Comparison of ENCODE assay signal across 9 cellular contexts in genomic region chr1:26922901-26923300, GRCh38. TPM values are rescaled to one million over a fixed set of nuclear protein-coding genes. Genes with fewer than 3 reads are reported as not detected.
DNase-seq lines count a peak whose midpoint lies in the region; ATAC-seq and TF ChIP-seq lines count a peak whose summit lies in the region.
"Had no signal": no experiment of that assay in that cellular context is flagged by ENCODE, and none has a peak within 500 bp of the region (broad histone marks: within the 10 kb centered on the region; RNA-seq: fewer than 3 reads in every experiment).

No MANE protein-coding gene starts in this region.

- H3K4me1 Mint-ChIP-seq in T-helper 1 cell treated with Interleukin-12 subunit alpha and Interleukin-12 subunit beta and Interleukin-4 antibody, amounts not matched to agents 30 μg/mL and 1 μg/mL, for 36 hours (ENCODE audit: low read depth): peaks cover 31% of the 10 kb centered on the region

- peak overlapping the region; percentile 95 for H3K4me3 Mint-ChIP-seq in T-helper 1 cell treated with Interleukin-12 subunit alpha and Interleukin-12 subunit beta and Interleukin-4 antibody, amounts not matched to agents 30 μg/mL and 1 μg/mL, for 36 hours

- no peaks in the 10 kb centered on the region for H3K9me3 ChIP-seq in skeletal muscle tissue (ENCODE audit: control insufficient read depth in 3 of 3, low read length in 3 of 3)

- H3K27ac ChIP-seq in VCaP (peak overlapping the region; percentile 76; the same call in 1 of the 2 replicates), skeletal muscle tissue (ENCODE audit: low read depth, low read length) (no peak overlapping the region)

- no peak for ATAC-seq in HG02840 (IDR thresholded peaks at IDR 0.05; ENCODE audit: low FRiP score, unreplicated experiment)

- peak overlapping the region; percentile 67 for H3K27ac Mint-ChIP-seq in T-helper 1 cell treated with Interleukin-12 subunit alpha and Interleukin-12 subunit beta and Interleukin-4 antibody, amounts not matched to agents 30 μg/mL and 1 μg/mL, for 36 hours

- peak overlapping the region in 2 of 3 donors; percentile 92 to 97 for H3K9ac ChIP-seq in skeletal muscle tissue (ENCODE audit: low read depth in 1 of 3, low read length in 3 of 3)

- H3K27me3 ChIP-seq in skeletal muscle tissue (ENCODE audit: control insufficient read depth in 3 of 3, insufficient read depth in 3 of 3, low read length in 3 of 3): no peaks in the 10 kb centered on the region

- peaks cover 14 to 18% (median 17%) of the 10 kb centered on the region in 3 donors for H3K36me3 ChIP-seq in skeletal muscle tissue (ENCODE audit: control insufficient read depth in 3 of 3, insufficient read depth in 3 of 3, low read length in 3 of 3)

- peaks cover 15 to 24% (median 17%) of the 10 kb centered on the region in 3 donors for H3K4me1 ChIP-seq in skeletal muscle tissue (ENCODE audit: control insufficient read depth in 3 of 3, insufficient read depth in 3 of 3, low read length in 3 of 3)

- H3K36me3 Mint-ChIP-seq in T-helper 1 cell treated with Interleukin-12 subunit alpha and Interleukin-12 subunit beta and Interleukin-4 antibody, amounts not matched to agents 30 μg/mL and 1 μg/mL, for 36 hours (ENCODE audit: low read depth): peaks cover 18% of the 10 kb centered on the region

- DNase-seq in T-helper 1 cell (no peak), fibroblast of the aortic adventitia (ENCODE audit: low read depth) (no peak), A172 (ENCODE audit: low spot score) (no peak), KG1 (lab: John Stamatoyannopoulos, UW) (no peak)
- DNase-seq: hippocampal formation had no signal

- H3K9me3 Mint-ChIP-seq in T-helper 1 cell treated with Interleukin-12 subunit alpha and Interleukin-12 subunit beta and Interleukin-4 antibody, amounts not matched to agents 30 μg/mL and 1 μg/mL, for 36 hours: no peaks in the 10 kb centered on the region

- peak overlapping the region; percentile 92 for H3K4me3 ChIP-seq in fibroblast of the aortic adventitia (ENCODE audit: low read depth, low read length)
- H3K4me3 ChIP-seq in skeletal muscle tissue (ENCODE audit: low read length in 3 of 3): peak overlapping the region in 2 of 3 donors; percentile 77 to 98

- no peaks in the 10 kb centered on the region for H3K27me3 Mint-ChIP-seq in T-helper 1 cell treated with Interleukin-12 subunit alpha and Interleukin-12 subunit beta and Interleukin-4 antibody, amounts not matched to agents 30 μg/mL and 1 μg/mL, for 36 hours (ENCODE audit: low read depth)

- no peak for TF ChIP-seq CTCF in VCaP (conservative IDR thresholded peaks at IDR 0.05)
- no peak for TF ChIP-seq CTCF in fibroblast of the aortic adventitia (IDR thresholded peaks at IDR 0.05; ENCODE audit: insufficient read depth, low read length)

RNA-seq across cellular contexts. Expression of gene NUDC, which starts 1.4 kb away (rescaled TPM):
- total RNA-seq in fibroblast of the aortic adventitia (ENCODE audit: low replicate concordance) (23.8 and 26.7 TPM in 2 replicates), skeletal muscle tissue (17.7 TPM)
- total RNA-seq in A172 (2014; rRNA removed; shearing (Covaris generic)): 70.8 and 79.2 TPM in 2 replicates

RNA-seq across cellular contexts. Expression of gene NR0B2, which starts 9.1 kb away (rescaled TPM):
- total RNA-seq in fibroblast of the aortic adventitia (ENCODE audit: low replicate concordance): not detected in 2 replicates
- not detected for total RNA-seq in skeletal muscle tissue
- total RNA-seq in A172 (2014; rRNA removed; shearing (Covaris generic)): not detected in 2 replicates

RNA-seq across cellular contexts. Expression of gene GPATCH3, which starts 22.6 kb away (rescaled TPM):
- total RNA-seq in fibroblast of the aortic adventitia (ENCODE audit: low replicate concordance) (5.9 and 21.0 TPM in 2 replicates), skeletal muscle tissue (15.7 TPM)
- 5.0 and 5.9 TPM in 2 replicates for total RNA-seq in A172 (2014; rRNA removed; shearing (Covaris generic))

RNA-seq across cellular contexts. Expression of gene GPN2, which starts 32.8 kb away (rescaled TPM):
- total RNA-seq in fibroblast of the aortic adventitia (ENCODE audit: low replicate concordance) (7.0 and 8.7 TPM in 2 replicates), skeletal muscle tissue (6.3 TPM)
- total RNA-seq in A172 (2014; rRNA removed; shearing (Covaris generic)): 6.0 and 6.8 TPM in 2 replicates

RNA-seq across cellular contexts. Expression of gene KDF1, which starts 37.4 kb away (rescaled TPM):
- total RNA-seq in fibroblast of the aortic adventitia (ENCODE audit: low replicate concordance): not detected in 2 replicates
- not detected for total RNA-seq in skeletal muscle tissue
- total RNA-seq in A172 (2014; rRNA removed; shearing (Covaris generic)): not detected in 2 replicates
